ENCODE assay signal across 1 cellular context in the genomic region with DNA sequence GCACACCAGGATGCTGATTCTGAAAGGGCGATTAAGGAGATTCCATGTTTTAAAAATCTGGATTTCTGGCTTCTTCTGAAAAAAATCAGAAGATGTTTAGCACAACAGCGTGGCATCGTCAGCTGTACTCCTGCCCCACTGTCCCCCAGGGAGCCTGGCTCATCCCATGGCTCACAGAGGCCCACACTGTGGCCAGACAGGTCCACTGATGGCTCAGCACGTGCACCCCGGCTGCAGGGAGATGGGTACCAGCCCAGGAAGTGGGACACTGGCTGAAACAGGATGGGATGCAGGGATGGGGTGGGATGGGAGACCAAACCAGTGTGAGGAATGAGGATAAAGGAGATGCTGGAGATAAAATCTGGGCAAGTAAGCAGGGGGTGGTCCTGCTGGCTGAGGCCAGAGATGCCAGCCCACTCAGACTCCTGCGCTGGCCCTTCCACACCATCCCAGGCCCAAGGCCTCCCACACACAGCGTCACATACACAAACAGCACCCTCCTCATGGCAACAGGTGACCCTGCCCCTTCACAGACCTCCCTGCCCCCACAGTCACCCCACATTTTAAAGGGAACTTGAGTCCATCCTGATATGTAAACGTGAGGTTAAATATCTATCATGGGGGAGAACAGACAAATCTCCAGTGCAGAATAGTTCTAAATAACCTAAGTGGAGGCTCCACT.
TF ChIP-seq lines count a peak whose summit lies in the region.

No MANE protein-coding gene starts in this region.

TF ChIP-seq in SK-N-SH, 30 proteins besides CTCF, POLR2A, EP300 and RAD21 (continued from another document):
- TF ChIP-seq, protein P1, sequence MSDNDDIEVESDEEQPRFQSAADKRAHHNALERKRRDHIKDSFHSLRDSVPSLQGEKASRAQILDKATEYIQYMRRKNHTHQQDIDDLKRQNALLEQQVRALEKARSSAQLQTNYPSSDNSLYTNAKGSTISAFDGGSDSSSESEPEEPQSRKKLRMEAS (IDR thresholded peaks at IDR 0.05; ENCODE audit: low read depth): no peak
- TF ChIP-seq GATA2 (CRISPR knock-in tag; IDR thresholded peaks at IDR 0.05) (no peak), EZH2phosphoT487 (IDR thresholded peaks at IDR 0.05; ENCODE audit: borderline replicate concordance, low read depth) (no peak), MEF2A (IDR thresholded peaks at IDR 0.05; ENCODE audit: borderline replicate concordance, low read depth) (no peak), GABPA (IDR thresholded peaks at IDR 0.05; ENCODE audit: low read depth) (no peak), NFIC (IDR thresholded peaks at IDR 0.05; ENCODE audit: borderline replicate concordance) (no peak)
- TF ChIP-seq, protein P2, sequence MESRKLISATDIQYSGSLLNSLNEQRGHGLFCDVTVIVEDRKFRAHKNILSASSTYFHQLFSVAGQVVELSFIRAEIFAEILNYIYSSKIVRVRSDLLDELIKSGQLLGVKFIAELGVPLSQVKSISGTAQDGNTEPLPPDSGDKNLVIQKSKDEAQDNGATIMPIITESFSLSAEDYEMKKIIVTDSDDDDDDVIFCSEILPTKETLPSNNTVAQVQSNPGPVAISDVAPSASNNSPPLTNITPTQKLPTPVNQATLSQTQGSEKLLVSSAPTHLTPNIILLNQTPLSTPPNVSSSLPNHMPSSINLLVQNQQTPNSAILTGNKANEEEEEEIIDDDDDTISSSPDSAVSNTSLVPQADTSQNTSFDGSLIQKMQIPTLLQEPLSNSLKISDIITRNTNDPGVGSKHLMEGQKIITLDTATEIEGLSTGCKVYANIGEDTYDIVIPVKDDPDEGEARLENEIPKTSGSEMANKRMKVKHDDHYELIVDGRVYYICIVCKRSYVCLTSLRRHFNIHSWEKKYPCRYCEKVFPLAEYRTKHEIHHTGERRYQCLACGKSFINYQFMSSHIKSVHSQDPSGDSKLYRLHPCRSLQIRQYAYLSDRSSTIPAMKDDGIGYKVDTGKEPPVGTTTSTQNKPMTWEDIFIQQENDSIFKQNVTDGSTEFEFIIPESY (IDR thresholded peaks at IDR 0.05; ENCODE audit: borderline replicate concordance, low read depth): no peak
- TF ChIP-seq, protein P3, sequence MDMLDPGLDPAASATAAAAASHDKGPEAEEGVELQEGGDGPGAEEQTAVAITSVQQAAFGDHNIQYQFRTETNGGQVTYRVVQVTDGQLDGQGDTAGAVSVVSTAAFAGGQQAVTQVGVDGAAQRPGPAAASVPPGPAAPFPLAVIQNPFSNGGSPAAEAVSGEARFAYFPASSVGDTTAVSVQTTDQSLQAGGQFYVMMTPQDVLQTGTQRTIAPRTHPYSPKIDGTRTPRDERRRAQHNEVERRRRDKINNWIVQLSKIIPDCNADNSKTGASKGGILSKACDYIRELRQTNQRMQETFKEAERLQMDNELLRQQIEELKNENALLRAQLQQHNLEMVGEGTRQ (IDR thresholded peaks at IDR 0.05; ENCODE audit: borderline replicate concordance, low read depth, low read length): no peak
- TF ChIP-seq, protein P4, sequence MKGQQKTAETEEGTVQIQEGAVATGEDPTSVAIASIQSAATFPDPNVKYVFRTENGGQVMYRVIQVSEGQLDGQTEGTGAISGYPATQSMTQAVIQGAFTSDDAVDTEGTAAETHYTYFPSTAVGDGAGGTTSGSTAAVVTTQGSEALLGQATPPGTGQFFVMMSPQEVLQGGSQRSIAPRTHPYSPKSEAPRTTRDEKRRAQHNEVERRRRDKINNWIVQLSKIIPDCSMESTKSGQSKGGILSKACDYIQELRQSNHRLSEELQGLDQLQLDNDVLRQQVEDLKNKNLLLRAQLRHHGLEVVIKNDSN (IDR thresholded peaks at IDR 0.05; ENCODE audit: borderline replicate concordance, low read depth): no peak
TF ChIP-seq in SK-N-SH: peak in this region for 0.
